ENCODE assay signal across 16 cellular contexts in genomic region chr5:54363669-54364068, GRCh38. TPM values are rescaled to one million over a fixed set of nuclear protein-coding genes. Genes with fewer than 3 reads are reported as not detected.
DNase-seq lines count a peak whose midpoint lies in the region; ATAC-seq, FAIRE-seq and TF ChIP-seq lines count a peak whose summit lies in the region.
"Had no signal": no experiment of that assay in that cellular context is flagged by ENCODE, and none has a peak within 500 bp of the region (broad histone marks: within the 10 kb centered on the region; RNA-seq: fewer than 3 reads in every experiment).

No MANE protein-coding gene starts in this region.

- no peaks in the 10 kb centered on the region for H3K9me3 Mint-ChIP-seq in astrocyte (ENCODE audit: unreplicated experiment)
- H3K9me3 Mint-ChIP-seq in GM23338 = no peaks in the 10 kb centered on the region
- H3K9me3 Mint-ChIP-seq in CD14-positive monocyte = peaks cover 0 to 3% (median 0%) of the 10 kb centered on the region in 7 donors
- H3K9me3 Mint-ChIP-seq: CD8-positive, alpha-beta memory T cell had no signal

- H3K9me3 ChIP-seq in astrocyte (ENCODE audit: insufficient read depth, low read depth, low read length) = no peaks in the 10 kb centered on the region
- H3K9me3 ChIP-seq in Karpas-422 (ENCODE audit: low read length) = no peaks in the 10 kb centered on the region

- FAIRE-seq in astrocyte (lab: Jason Lieb, UNC) (peak; percentile 45), islet of Langerhans (lab: Jason Lieb, UNC) (peak; percentile 30)

- no peak overlapping the region for H3K9ac ChIP-seq in astrocyte (ENCODE audit: low read length)
- H3K9ac ChIP-seq in Karpas-422 (ENCODE audit: low read length) = no peak overlapping the region

- no peak overlapping the region for H3K4me3 ChIP-seq in astrocyte (ENCODE audit: insufficient read depth, low read depth, low read length)
- no peak overlapping the region for H3K4me3 ChIP-seq in GM23338
- H3K4me3 ChIP-seq in Karpas-422 (ENCODE audit: low read length) = no peak overlapping the region

- intact Hi-C loops in CD14-positive monocyte (cut with micrococcal nuclease) = no loop called here

- TF ChIP-seq CTCF in astrocyte (IDR thresholded peaks at IDR 0.05; ENCODE audit: insufficient read depth, low read depth, low read length) (no peak), GM23338 (conservative IDR thresholded peaks at IDR 0.05; ENCODE audit: low read depth in 2 of 2) (no peak), CD14-positive monocyte (IDR thresholded peaks at IDR 0.05) (no peak)

- H3K4me1 ChIP-seq in astrocyte (ENCODE audit: insufficient read depth, low read length) (peaks cover 12% of the 10 kb centered on the region), GM23338 (ENCODE audit: insufficient read depth) (no peaks in the 10 kb centered on the region), Karpas-422 (ENCODE audit: low read length) (no peaks in the 10 kb centered on the region)

- H3K27me3 ChIP-seq in astrocyte (ENCODE audit: insufficient read depth, low read length) = no peaks in the 10 kb centered on the region
- H3K27me3 ChIP-seq in GM23338 (ENCODE audit: insufficient read depth) = no peaks in the 10 kb centered on the region
- no peaks in the 10 kb centered on the region for H3K27me3 ChIP-seq in Karpas-422 (ENCODE audit: low read length)

- H3K4me2 ChIP-seq in astrocyte (ENCODE audit: low read length) = no peak overlapping the region
- H3K4me2 ChIP-seq in GM23338 = no peak overlapping the region
- H3K4me2 ChIP-seq in Karpas-422 (ENCODE audit: low read depth, low read length, poor library complexity, severe bottlenecking) = no peak overlapping the region

- H3K79me2 ChIP-seq in astrocyte (ENCODE audit: insufficient read depth, low read length) = no peaks in the 10 kb centered on the region
- no peaks in the 10 kb centered on the region for H3K79me2 ChIP-seq in GM23338 (replicated peaks; ENCODE audit: insufficient read depth)
- no peaks in the 10 kb centered on the region for H3K79me2 ChIP-seq in Karpas-422 (ENCODE audit: low read length)

- peaks cover 8% of the 10 kb centered on the region for H3K9me2 ChIP-seq in GM23338 (ENCODE audit: insufficient read depth)
- H3K9me2 ChIP-seq in Karpas-422 (replicated peaks; ENCODE audit: insufficient read depth, low read length) = no peaks in the 10 kb centered on the region

- H3K4me3 Mint-ChIP-seq in astrocyte (ENCODE audit: unreplicated experiment) (peak overlapping the region; percentile 36), GM23338 (no peak overlapping the region), CD14-positive monocyte (no peak overlapping the region)
- H3K4me3 Mint-ChIP-seq: CD8-positive, alpha-beta memory T cell had no signal

- H3K27me3 Mint-ChIP-seq in astrocyte (ENCODE audit: low read depth, unreplicated experiment) (no peaks in the 10 kb centered on the region), GM23338 (ENCODE audit: insufficient read depth, low read depth, poor library complexity) (peaks cover 2% of the 10 kb centered on the region), CD14-positive monocyte (ENCODE audit: low read depth in 3 of 3) (peaks cover 0 to 4% (median 1%) of the 10 kb centered on the region in 3 donors)

- DNase-seq in Daoy (ENCODE audit: low read depth) = peak; percentile 45
- peak; percentile 55 for DNase-seq in HT1080 (ENCODE audit: low read depth)
- DNase-seq in astrocyte (ENCODE audit: low read depth) = peak; percentile 44
- DNase-seq in GM23338 (ENCODE audit: low spot score) = no peak
- no peak for DNase-seq in CD14-positive monocyte (ENCODE audit: low spot score)
- no peak for DNase-seq in Karpas-422
- DNase-seq: CD8-positive, alpha-beta memory T cell; DMS 273 treated with DMSO at 0.1 percent for 48 hours; NCI-H1105; NCI-H1694 treated with DMSO at 0.1 percent for 48 hours; NCI-H446 treated with DMSO at 0.1 percent for 48 hours; NCI-H774; SIG-M5; SW 1271 had no signal

- H3K36me3 Mint-ChIP-seq in astrocyte (ENCODE audit: low read depth, unreplicated experiment) (no peaks in the 10 kb centered on the region), GM23338 (ENCODE audit: low read depth) (no peaks in the 10 kb centered on the region), CD14-positive monocyte (no peaks in the 10 kb centered on the region)
- H3K36me3 Mint-ChIP-seq: CD8-positive, alpha-beta memory T cell had no signal

- no peak overlapping the region for H3K27ac ChIP-seq in astrocyte (ENCODE audit: low read depth, low read length)
- no peak overlapping the region for H3K27ac ChIP-seq in GM23338 (ENCODE audit: low read depth)
- H3K27ac ChIP-seq in Karpas-422 (ENCODE audit: low read length) = no peak overlapping the region

- H3K27ac Mint-ChIP-seq in astrocyte (ENCODE audit: unreplicated experiment) = peak overlapping the region; percentile 63
- H3K27ac Mint-ChIP-seq in GM23338 = no peak overlapping the region
- H3K27ac Mint-ChIP-seq in CD14-positive monocyte = peak overlapping the region in 1 of 7 donors; percentile 50
- H3K27ac Mint-ChIP-seq: CD8-positive, alpha-beta memory T cell had no signal

- H3K36me3 ChIP-seq in astrocyte (ENCODE audit: insufficient read depth, low read length) (no peaks in the 10 kb centered on the region), GM23338 (ENCODE audit: insufficient read depth) (no peaks in the 10 kb centered on the region), Karpas-422 (ENCODE audit: insufficient read depth, low read length) (no peaks in the 10 kb centered on the region)

- H2AFZ ChIP-seq in astrocyte (ENCODE audit: low read depth, low read length) (no peak overlapping the region), GM23338 (no peak overlapping the region), Karpas-422 (ENCODE audit: low read length) (no peak overlapping the region)

- no peaks in the 10 kb centered on the region for H3F3A ChIP-seq in GM23338 (replicated peaks; ENCODE audit: low read depth)

- ATAC-seq in GM23338 = no peak
- ATAC-seq: Panc1 had no signal

- H4K20me1 ChIP-seq in astrocyte (ENCODE audit: insufficient read depth, low read length) (no peaks in the 10 kb centered on the region), GM23338 (replicated peaks; ENCODE audit: insufficient read depth) (no peaks in the 10 kb centered on the region), Karpas-422 (ENCODE audit: insufficient read depth, low read depth, low read length) (no peaks in the 10 kb centered on the region)

- H3K4me1 Mint-ChIP-seq in astrocyte (ENCODE audit: low read depth, unreplicated experiment) (peaks cover 26% of the 10 kb centered on the region), GM23338 (peaks cover 9% of the 10 kb centered on the region; the same call in 2 of the 3 replicates), CD14-positive monocyte (no peaks in the 10 kb centered on the region)
- H3K4me1 Mint-ChIP-seq: CD8-positive, alpha-beta memory T cell had no signal

TF ChIP-seq in GM23338, 12 proteins besides CTCF, POLR2A, EP300 and RAD21 (continues in another document):
- TF ChIP-seq, protein P1, sequence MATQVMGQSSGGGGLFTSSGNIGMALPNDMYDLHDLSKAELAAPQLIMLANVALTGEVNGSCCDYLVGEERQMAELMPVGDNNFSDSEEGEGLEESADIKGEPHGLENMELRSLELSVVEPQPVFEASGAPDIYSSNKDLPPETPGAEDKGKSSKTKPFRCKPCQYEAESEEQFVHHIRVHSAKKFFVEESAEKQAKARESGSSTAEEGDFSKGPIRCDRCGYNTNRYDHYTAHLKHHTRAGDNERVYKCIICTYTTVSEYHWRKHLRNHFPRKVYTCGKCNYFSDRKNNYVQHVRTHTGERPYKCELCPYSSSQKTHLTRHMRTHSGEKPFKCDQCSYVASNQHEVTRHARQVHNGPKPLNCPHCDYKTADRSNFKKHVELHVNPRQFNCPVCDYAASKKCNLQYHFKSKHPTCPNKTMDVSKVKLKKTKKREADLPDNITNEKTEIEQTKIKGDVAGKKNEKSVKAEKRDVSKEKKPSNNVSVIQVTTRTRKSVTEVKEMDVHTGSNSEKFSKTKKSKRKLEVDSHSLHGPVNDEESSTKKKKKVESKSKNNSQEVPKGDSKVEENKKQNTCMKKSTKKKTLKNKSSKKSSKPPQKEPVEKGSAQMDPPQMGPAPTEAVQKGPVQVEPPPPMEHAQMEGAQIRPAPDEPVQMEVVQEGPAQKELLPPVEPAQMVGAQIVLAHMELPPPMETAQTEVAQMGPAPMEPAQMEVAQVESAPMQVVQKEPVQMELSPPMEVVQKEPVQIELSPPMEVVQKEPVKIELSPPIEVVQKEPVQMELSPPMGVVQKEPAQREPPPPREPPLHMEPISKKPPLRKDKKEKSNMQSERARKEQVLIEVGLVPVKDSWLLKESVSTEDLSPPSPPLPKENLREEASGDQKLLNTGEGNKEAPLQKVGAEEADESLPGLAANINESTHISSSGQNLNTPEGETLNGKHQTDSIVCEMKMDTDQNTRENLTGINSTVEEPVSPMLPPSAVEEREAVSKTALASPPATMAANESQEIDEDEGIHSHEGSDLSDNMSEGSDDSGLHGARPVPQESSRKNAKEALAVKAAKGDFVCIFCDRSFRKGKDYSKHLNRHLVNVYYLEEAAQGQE (IDR thresholded peaks at IDR 0.05; ENCODE audit: unreplicated experiment) = no peak
- TF ChIP-seq EZH2phosphoT487 (IDR thresholded peaks at IDR 0.05; ENCODE audit: unreplicated experiment) = no peak
- no peak for TF ChIP-seq STAT1 (IDR thresholded peaks at IDR 0.05; ENCODE audit: unreplicated experiment)
- TF ChIP-seq ZNF331 (CRISPR knock-in tag; IDR thresholded peaks at IDR 0.05; ENCODE audit: low read depth) = no peak
- no peak for TF ChIP-seq ZNF114 (CRISPR knock-in tag; IDR thresholded peaks at IDR 0.05)
- no peak for TF ChIP-seq CREB1 (CRISPR knock-in tag; IDR thresholded peaks at IDR 0.05; ENCODE audit: low read depth)
- TF ChIP-seq NANOG (IDR thresholded peaks at IDR 0.05; ENCODE audit: borderline replicate concordance) = no peak
- TF ChIP-seq EZH2 (IDR thresholded peaks at IDR 0.05; ENCODE audit: low read depth, unreplicated experiment) = no peak
- no peak for TF ChIP-seq POLR2AphosphoS5 (IDR thresholded peaks at IDR 0.05; ENCODE audit: low read depth)
- no peak for TF ChIP-seq JUNB (IDR thresholded peaks at IDR 0.05; ENCODE audit: unreplicated experiment)

RNA-seq across cellular contexts. Expression of gene ARL15, which starts 53.3 kb away (rescaled TPM):
- 5.9 and 6.1 TPM in 2 replicates for total RNA-seq in Daoy (2014; rRNA removed; shearing (Covaris generic))
- 7.2 and 7.9 TPM in 2 replicates for total RNA-seq in HT1080 (2014; rRNA removed; shearing (Covaris generic))
- 9.7 and 11.8 TPM in 2 replicates for polyA plus RNA-seq in HT1080 (2015; cell fraction: cytosol; rRNA removed)
- 5.8 and 7.3 TPM in 2 replicates for polyA plus RNA-seq in HT1080 (2015; cell fraction: nucleus; rRNA removed)
- 29.1 and 30.3 TPM in 2 replicates for total RNA-seq in astrocyte
- total RNA-seq in GM23338 (2014; rRNA removed; shearing (Covaris generic)) = 34.5 and 54.0 TPM in 2 replicates
- polyA plus RNA-seq in GM23338 (2016; fragmentation: Nextera tagmentation; extraction: Ambion mirVana) = 12.1 and 13.0 TPM in 2 replicates
- polyA plus RNA-seq in CD14-positive monocyte = 10 to 100 TPM; 18.0 to 27.6 TPM
- 1.3 and 10.7 TPM in 2 replicates for total RNA-seq in Karpas-422 (2014; rRNA removed; shearing (Covaris generic); ENCODE audit: low replicate concordance)

Comparison
In these comparisons a context has a peak if more than half of its experiments do, and no peak if none do; other contexts are left out.
1. DNase-seq: peak in Daoy (single experiment), HT1080 (single experiment) and astrocyte (single experiment); none in GM23338 (single experiment), CD14-positive monocyte (single experiment) and Karpas-422 (single experiment).